In the genomic region with DNA sequence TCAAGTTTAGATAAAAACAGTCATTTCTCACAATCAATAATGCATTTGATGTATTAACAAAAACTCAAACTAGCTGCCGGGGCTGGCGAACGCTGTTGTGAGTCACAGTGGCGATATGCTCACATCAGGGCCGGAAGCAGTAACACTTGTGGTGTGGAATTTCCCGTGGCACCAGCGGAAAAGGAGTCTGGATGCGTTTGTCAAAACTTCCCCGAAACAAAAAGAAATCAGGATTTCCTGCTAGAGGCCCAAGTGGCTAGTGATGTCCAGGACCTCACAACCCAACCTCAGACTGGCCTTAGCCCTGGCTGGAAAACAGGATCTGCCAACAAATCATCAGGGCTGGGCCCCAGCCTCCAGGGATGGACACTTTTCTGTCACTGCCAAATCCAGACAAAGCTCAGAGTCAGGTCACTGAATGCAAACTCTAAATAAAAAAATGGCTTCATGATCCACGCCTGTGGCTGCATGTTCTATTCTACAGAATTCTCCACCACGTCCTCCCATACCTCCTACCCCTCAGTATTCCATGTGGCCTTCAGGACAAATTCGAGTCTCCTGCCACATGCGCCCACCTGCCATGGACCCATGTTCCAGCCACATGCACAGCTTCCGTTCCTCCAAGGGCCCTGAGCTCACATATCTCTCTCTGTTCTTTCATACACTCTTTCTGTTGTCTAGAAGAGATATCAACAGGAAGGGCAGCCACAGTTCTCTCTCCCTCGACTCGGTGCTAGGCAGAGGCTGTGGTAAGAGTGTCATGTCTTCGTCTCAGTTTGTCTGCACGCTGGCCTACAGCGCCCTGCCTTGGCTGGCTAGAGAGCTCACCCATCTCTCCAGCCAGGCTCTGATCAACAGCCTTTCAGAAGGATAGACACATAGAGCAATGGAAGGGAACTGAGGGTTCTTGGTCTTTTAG, we compare ENCODE assay signal across 8 cellular contexts. TPM values are rescaled to one million over a fixed set of nuclear protein-coding genes. Genes with fewer than 3 reads are reported as not detected.
DNase-seq lines count a peak whose midpoint lies in the region; ATAC-seq and TF ChIP-seq lines count a peak whose summit lies in the region.

No MANE protein-coding gene starts in this region.

- H3K56ac ChIP-seq in IMR-90 (ENCODE audit: extremely low read depth, insufficient read depth, low read length), result no peak overlapping the region

- H2BK20ac ChIP-seq in IMR-90 (ENCODE audit: low read depth, low read length), result no peak overlapping the region

- peak overlapping the region; percentile 6 for H2AK9ac ChIP-seq in IMR-90 (replicated peaks; ENCODE audit: low read depth, low read length, poor library complexity)

- TF ChIP-seq POLR2A in IMR-90 (IDR thresholded peaks at IDR 0.05; ENCODE audit: low read depth, low read length) (no peak), heart left ventricle (IDR thresholded peaks at IDR 0.05) (no peak), erythroblast (IDR thresholded peaks at IDR 0.05; ENCODE audit: low read length) (no peak)

- POLR2A ChIA-PET in IMR-90 (lab: Charles Lee; ENCODE audit: unreplicated experiment), result interaction anchor here (0.6 kb wide), 1 partner anchor 509 kb away, joined by 4 read pairs; no protein-coding TSS in a partner anchor

- H3K4me1 ChIP-seq in IMR-90 (ENCODE audit: control insufficient read depth, insufficient read depth, low read length) (peaks cover 22% of the 10 kb centered on the region), heart left ventricle (peaks cover 20 to 96% (median 80%) of the 10 kb centered on the region in 12 donors)

- BruUV-seq in IMR-90 (replicated peaks; lab: Mats Ljungman, UMichigan), result no TSS peak

- peaks cover 1% of the 10 kb centered on the region; the same call in 1 of the 2 replicates for H3K36me3 ChIP-seq in IMR-90 (ENCODE audit: control insufficient read depth, insufficient read depth, low read length)
- peaks cover 0 to 45% (median 14%) of the 10 kb centered on the region in 9 donors for H3K36me3 ChIP-seq in heart left ventricle

- TF ChIP-seq CTCF in IMR-90 (conservative IDR thresholded peaks at IDR 0.05; ENCODE audit: low read depth, low read length) (no peak), heart left ventricle (IDR thresholded peaks at IDR 0.05) (peak in 1 of 12 donors; percentile 23)

- in situ Hi-C loops in IMR-90 (cut with MboI; ENCODE audit: low sequenced_read_pairs), result no loop called here

- H2AFZ ChIP-seq in IMR-90 (replicated peaks; ENCODE audit: low read length, poor library complexity), result no peak overlapping the region

- peak overlapping the region in 1 of 2 experiments; percentile 22; a peak in 1 of 4 replicates for H4K8ac ChIP-seq in IMR-90 (ENCODE audit: low read depth in 2 of 2, low read length in 2 of 2)

- intact Hi-C loops in IMR-90 (cut with micrococcal nuclease) (no loop called here), heart left ventricle (cut with DNase I) (no loop called here)

- H2BK15ac ChIP-seq in IMR-90 (ENCODE audit: low read depth, low read length), result peak overlapping the region; percentile 58; the same call in 1 of the 3 replicates

- H3K27me3 ChIP-seq in IMR-90 (ENCODE audit: control insufficient read depth, insufficient read depth, low read length) (no peaks in the 10 kb centered on the region), heart left ventricle (no peaks in the 10 kb centered on the region)

- H3K27ac ChIP-seq in IMR-90 (ENCODE audit: insufficient read depth, low read length), result no peak overlapping the region
- H3K27ac ChIP-seq in heart left ventricle, result peak overlapping the region; percentile 58 to 93 (median 73)

- peak overlapping the region; percentile 58; the same call in 1 of the 2 replicates for H2BK120ac ChIP-seq in IMR-90 (ENCODE audit: low read depth, low read length)

- no peak for ATAC-seq in IMR-90 (ENCODE audit: low read depth)
- ATAC-seq in heart left ventricle, result peak; percentile 7 to 50 (median 42)
- ATAC-seq in GM18861 (IDR thresholded peaks at IDR 0.05; ENCODE audit: unreplicated experiment), result no peak

- no peak for TF ChIP-seq RAD21 in IMR-90 (IDR thresholded peaks at IDR 0.05; ENCODE audit: low read length)

- DNase-seq in IMR-90 (peak; percentile 55), heart left ventricle (peak; percentile 49 to 77 (median 64)), OCI-M2 (lab: John Stamatoyannopoulos, UW; ENCODE audit: unreplicated experiment) (no peak), T1000 (lab: John Stamatoyannopoulos, UW) (no peak), erythroblast (lab: John Stamatoyannopoulos, UW) (no peak)
- peak; percentile 80 for DNase-seq in activated CD8-positive, alpha-beta memory T cell treated with anti-CD3 and anti-CD28 coated beads, Interleukin-2, amount 50 U/mL, for 48 hours
- peak; percentile 65 to 82 for DNase-seq in stimulated activated CD4-positive, alpha-beta T cell treated with anti-CD3 and anti-CD28 coated beads, Interleukin-4, amount 100 ng/mL, for 4 hours

- H2AK5ac ChIP-seq in IMR-90 (ENCODE audit: low read depth, low read length), result peak overlapping the region; percentile 55; the same call in 1 of the 2 replicates

- H3K9me1 ChIP-seq in IMR-90 (ENCODE audit: insufficient read depth, low read length), result peaks cover 38% of the 10 kb centered on the region

- CTCF ChIA-PET in IMR-90 (lab: Yijun Ruan, JAX), result interaction anchor here (1.0 kb wide), 1 partner anchor 16 kb away, joined by 3 read pairs; no protein-coding TSS in a partner anchor

- peak overlapping the region; percentile 59; the same call in 1 of the 2 replicates for H3K14ac ChIP-seq in IMR-90 (replicated peaks; ENCODE audit: low read depth, low read length)

- H3K4me3 ChIP-seq in IMR-90 (ENCODE audit: insufficient read depth, low read depth, low read length) (no peak overlapping the region), heart left ventricle (peak overlapping the region in 1 of 12 donors; percentile 7)

- H3K4me2 ChIP-seq in IMR-90 (ENCODE audit: low read depth, low read length), result no peak overlapping the region

- 0 out of 2 replicates have a peak overlapping the region, but pooled peaks have one; percentile 42 for H3K23ac ChIP-seq in IMR-90 (ENCODE audit: low read depth, low read length)

- peak overlapping the region; percentile 67 for H3K4ac ChIP-seq in IMR-90 (ENCODE audit: low read depth, low read length)

- H3K9me3 ChIP-seq in IMR-90 (ENCODE audit: control insufficient read depth, insufficient read depth, low read length), result no peaks in the 10 kb centered on the region
- no peaks in the 10 kb centered on the region for H3K9me3 ChIP-seq in heart left ventricle

- WGBS in IMR-90 (ENCODE audit: extremely low coverage in 2 of 2, insufficient read length in 1 of 2), 2 experiments, result 88% methylated on average over 9 of the region's 19 CpGs; no CpG with 5 or more reads in 1 of the 2 experiments
- 49 to 55% (median 52%) methylated on average over 19 of the region's 19 CpGs for WGBS in heart left ventricle, 4 donors

- no peaks in the 10 kb centered on the region for H4K20me1 ChIP-seq in IMR-90 (ENCODE audit: insufficient read depth, low read length)

- no peak overlapping the region for H3K9ac ChIP-seq in IMR-90 (ENCODE audit: low read depth, low read length)

- H3K18ac ChIP-seq in IMR-90 (ENCODE audit: low read depth, low read length), result no peak overlapping the region

- H3K79me1 ChIP-seq in IMR-90 (ENCODE audit: low read depth in 1 of 2, low read length in 2 of 2), result peaks cover 45 to 89% of the 10 kb centered on the region in 2 experiments

- H2BK5ac ChIP-seq in IMR-90 (ENCODE audit: low read depth, low read length, poor library complexity, severe bottlenecking), result no peak overlapping the region

- dilution Hi-C loops in IMR-90 (cut with HindIII; ENCODE audit: low sequenced_read_pairs, unreplicated experiment), result no loop called here

- H4K91ac ChIP-seq in IMR-90 (ENCODE audit: insufficient read depth, low read depth, low read length), result 0 out of 2 replicates have a peak overlapping the region, but pooled peaks have one; percentile 17

- H4K5ac ChIP-seq in IMR-90 (ENCODE audit: low read depth, low read length), result no peak overlapping the region

TF ChIP-seq in IMR-90, 13 proteins besides CTCF, POLR2A, EP300 and RAD21:
- TF ChIP-seq RCOR1 (IDR thresholded peaks at IDR 0.05; ENCODE audit: insufficient replicate concordance, low read length) (no peak), NFE2L2 (IDR thresholded peaks at IDR 0.05; ENCODE audit: low read depth, low read length) (no peak), FOS (IDR thresholded peaks at IDR 0.05; ENCODE audit: low read depth, low read length) (no peak), MAFK (IDR thresholded peaks at IDR 0.05; ENCODE audit: low read depth, low read length) (no peak), RFX5 (IDR thresholded peaks at IDR 0.05; ENCODE audit: low read depth, low read length) (no peak), MAZ (IDR thresholded peaks at IDR 0.05; ENCODE audit: borderline replicate concordance, low read depth, low read length) (no peak), CHD1 (IDR thresholded peaks at IDR 0.05; ENCODE audit: low read depth, low read length) (no peak), BHLHE40 (IDR thresholded peaks at IDR 0.05; ENCODE audit: low read depth, low read length) (no peak), MXI1 (IDR thresholded peaks at IDR 0.05; ENCODE audit: borderline replicate concordance, low read depth, low read length) (no peak)
- TF ChIP-seq, protein P1, sequence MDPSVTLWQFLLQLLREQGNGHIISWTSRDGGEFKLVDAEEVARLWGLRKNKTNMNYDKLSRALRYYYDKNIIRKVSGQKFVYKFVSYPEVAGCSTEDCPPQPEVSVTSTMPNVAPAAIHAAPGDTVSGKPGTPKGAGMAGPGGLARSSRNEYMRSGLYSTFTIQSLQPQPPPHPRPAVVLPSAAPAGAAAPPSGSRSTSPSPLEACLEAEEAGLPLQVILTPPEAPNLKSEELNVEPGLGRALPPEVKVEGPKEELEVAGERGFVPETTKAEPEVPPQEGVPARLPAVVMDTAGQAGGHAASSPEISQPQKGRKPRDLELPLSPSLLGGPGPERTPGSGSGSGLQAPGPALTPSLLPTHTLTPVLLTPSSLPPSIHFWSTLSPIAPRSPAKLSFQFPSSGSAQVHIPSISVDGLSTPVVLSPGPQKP (IDR thresholded peaks at IDR 0.05; ENCODE audit: borderline replicate concordance, low read depth, low read length), result no peak

RNA-seq across cellular contexts. Expression of a gene that starts 35.4 kb away (rescaled TPM):
- total RNA-seq in IMR-90 (2012; rRNA removed) (26.4 and 29.0 TPM in 2 replicates), heart left ventricle (10 to 100 TPM; 28.2 to 70.8 (median 43.9) TPM)
- polyA plus RNA-seq in IMR-90 (2012; rRNA removed) (21.0 and 21.1 TPM in 2 replicates), heart left ventricle (10 to 100 TPM; 25.6 to 46.5 TPM)
- 13.2 and 20.3 TPM in 2 replicates for polyA plus RNA-seq in IMR-90 (2012; cell fraction: cytosol; rRNA removed)
- polyA plus RNA-seq in IMR-90 (2012; cell fraction: nucleus; rRNA removed; ENCODE audit: low replicate concordance), result 10.2 and 11.2 TPM in 2 replicates

RNA-seq across cellular contexts. Expression of a gene that starts 43.1 kb away (rescaled TPM):
- total RNA-seq in IMR-90 (2012; rRNA removed) (under 0.01 TPM in 2 replicates), heart left ventricle (1 to 10 TPM in 8 of 9 donors, under 1 TPM in 1; 0.31 to 5.6 (median 1.7) TPM)
- polyA plus RNA-seq in IMR-90 (2012; rRNA removed) (0.37 and 0.38 TPM in 2 replicates), heart left ventricle (1 to 10 TPM; 1.3 to 3.2 TPM)
- polyA plus RNA-seq in IMR-90 (2012; cell fraction: cytosol; rRNA removed), result 0.10 and 0.12 TPM in 2 replicates
- polyA plus RNA-seq in IMR-90 (2012; cell fraction: nucleus; rRNA removed; ENCODE audit: low replicate concordance), result 2.3 and 3.5 TPM in 2 replicates

Comparison
In these comparisons a context has a peak if more than half of its experiments do, and no peak if none do; other contexts are left out.
1. ATAC-seq: peak in heart left ventricle (4 of 4); none in IMR-90 (single experiment) and GM18861 (single experiment).
2. DNase-seq: peak in IMR-90 (single experiment), activated CD8-positive, alpha-beta memory T cell treated with anti-CD3 and anti-CD28 coated beads, Interleukin-2, amount 50 U/mL, for 48 hours (single experiment), heart left ventricle (5 of 5) and stimulated activated CD4-positive, alpha-beta T cell treated with anti-CD3 and anti-CD28 coated beads, Interleukin-4, amount 100 ng/mL, for 4 hours (2 of 2); none in OCI-M2 (single experiment), T1000 (single experiment) and erythroblast (0 of 2).